ENCODE assay signal across 1 cellular context in genomic region chr2:105786231-105787230, GRCh38.
TF ChIP-seq lines count a peak whose summit lies in the region.

No MANE protein-coding gene starts in this region.

TF ChIP-seq in K562, 482 proteins besides CTCF, POLR2A, EP300 and RAD21 (continued from another document):
- TF ChIP-seq MYC (IDR thresholded peaks at IDR 0.05; ENCODE audit: low read depth, low read length): 0 out of 2 replicates have a peak, but pooled peaks have one; percentile 13
- no peak for TF ChIP-seq MYC (CRISPR knock-in tag; IDR thresholded peaks at IDR 0.05; ENCODE audit: borderline replicate concordance, low read depth)
- no peak for TF ChIP-seq TCF3 (CRISPR knock-in tag; IDR thresholded peaks at IDR 0.05)
- TF ChIP-seq C11orf30 (IDR thresholded peaks at IDR 0.05; ENCODE audit: low read depth): peak; percentile 17; the same call in 1 of the 2 replicates
- TF ChIP-seq MXI1 (IDR thresholded peaks at IDR 0.05; ENCODE audit: low read depth, low read length): no peak
- peak; percentile 60 for TF ChIP-seq MGA (IDR thresholded peaks at IDR 0.05)
- TF ChIP-seq ZNF766 (CRISPR knock-in tag; conservative IDR thresholded peaks at IDR 0.05): no peak
- peak in 1 of 2 experiments; percentile 10 for TF ChIP-seq E2F6 (IDR thresholded peaks at IDR 0.05; ENCODE audit: borderline replicate concordance in 1 of 2, extremely low read depth in 1 of 2, insufficient read depth in 1 of 2, insufficient read length in 1 of 2, low read depth in 1 of 2, low read length in 1 of 2, poor library complexity in 1 of 2, severe bottlenecking in 1 of 2)
- peak; percentile 45; the same call in 1 of the 2 replicates for TF ChIP-seq CTBP1 (IDR thresholded peaks at IDR 0.05; ENCODE audit: borderline replicate concordance)
- peak in 1 of 2 experiments; percentile 62; a peak in 2 of 4 replicates for TF ChIP-seq RCOR1 (IDR thresholded peaks at IDR 0.05; ENCODE audit: borderline replicate concordance in 1 of 2, low read depth in 2 of 2, low read length in 2 of 2)
- TF ChIP-seq, protein P1, sequence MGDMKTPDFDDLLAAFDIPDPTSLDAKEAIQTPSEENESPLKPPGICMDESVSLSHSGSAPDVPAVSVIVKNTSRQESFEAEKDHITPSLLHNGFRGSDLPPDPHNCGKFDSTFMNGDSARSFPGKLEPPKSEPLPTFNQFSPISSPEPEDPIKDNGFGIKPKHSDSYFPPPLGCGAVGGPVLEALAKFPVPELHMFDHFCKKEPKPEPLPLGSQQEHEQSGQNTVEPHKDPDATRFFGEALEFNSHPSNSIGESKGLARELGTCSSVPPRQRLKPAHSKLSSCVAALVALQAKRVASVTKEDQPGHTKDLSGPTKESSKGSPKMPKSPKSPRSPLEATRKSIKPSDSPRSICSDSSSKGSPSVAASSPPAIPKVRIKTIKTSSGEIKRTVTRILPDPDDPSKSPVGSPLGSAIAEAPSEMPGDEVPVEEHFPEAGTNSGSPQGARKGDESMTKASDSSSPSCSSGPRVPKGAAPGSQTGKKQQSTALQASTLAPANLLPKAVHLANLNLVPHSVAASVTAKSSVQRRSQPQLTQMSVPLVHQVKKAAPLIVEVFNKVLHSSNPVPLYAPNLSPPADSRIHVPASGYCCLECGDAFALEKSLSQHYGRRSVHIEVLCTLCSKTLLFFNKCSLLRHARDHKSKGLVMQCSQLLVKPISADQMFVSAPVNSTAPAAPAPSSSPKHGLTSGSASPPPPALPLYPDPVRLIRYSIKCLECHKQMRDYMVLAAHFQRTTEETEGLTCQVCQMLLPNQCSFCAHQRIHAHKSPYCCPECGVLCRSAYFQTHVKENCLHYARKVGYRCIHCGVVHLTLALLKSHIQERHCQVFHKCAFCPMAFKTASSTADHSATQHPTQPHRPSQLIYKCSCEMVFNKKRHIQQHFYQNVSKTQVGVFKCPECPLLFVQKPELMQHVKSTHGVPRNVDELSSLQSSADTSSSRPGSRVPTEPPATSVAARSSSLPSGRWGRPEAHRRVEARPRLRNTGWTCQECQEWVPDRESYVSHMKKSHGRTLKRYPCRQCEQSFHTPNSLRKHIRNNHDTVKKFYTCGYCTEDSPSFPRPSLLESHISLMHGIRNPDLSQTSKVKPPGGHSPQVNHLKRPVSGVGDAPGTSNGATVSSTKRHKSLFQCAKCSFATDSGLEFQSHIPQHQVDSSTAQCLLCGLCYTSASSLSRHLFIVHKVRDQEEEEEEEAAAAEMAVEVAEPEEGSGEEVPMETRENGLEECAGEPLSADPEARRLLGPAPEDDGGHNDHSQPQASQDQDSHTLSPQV (IDR thresholded peaks at IDR 0.05): peak; percentile 40; the same call in 1 of the 2 replicates
TF ChIP-seq in K562: peak in this region for 8.
